ENCODE assay signal across 8 cellular contexts in genomic region chr17:82231312-82231561, GRCh38. TPM values are rescaled to one million over a fixed set of nuclear protein-coding genes. Genes with fewer than 3 reads are reported as not detected.
DNase-seq lines count a peak whose midpoint lies in the region; ATAC-seq, FAIRE-seq and TF ChIP-seq lines count a peak whose summit lies in the region.

No MANE protein-coding gene starts in this region.

- peak; percentile 72 for DNase-seq in Caki2 (ENCODE audit: low read depth)
- no peak for DNase-seq in fibroblast of lung (ENCODE audit: low read depth in 2 of 2)
- DNase-seq in pancreas = no peak
- DNase-seq in GF-D8 (lab: John Stamatoyannopoulos, UW) = no peak
- no peak for DNase-seq in T-helper 1 cell
- no peak for DNase-seq in Ammon's horn (ENCODE audit: low spot score)
- no peak for DNase-seq in GM10248 (ENCODE audit: extremely low spot score)

- WGBS in pancreas, 2 donors = 4 to 8% methylated on average over 14 to 18 of the region's 18 CpGs

- no peaks in the 10 kb centered on the region for H3K9me2 ChIP-seq in OCI-LY1 (ENCODE audit: low read depth, low read length)

- intact Hi-C loops in pancreas (cut with DNase I) = loop anchor here in 1 of 3 donors (10.0 kb wide), 1 partner anchor 94 kb away; no protein-coding TSS in a partner anchor

- H3K36me3 ChIP-seq in OCI-LY1 (ENCODE audit: insufficient read depth, low read length) (no peaks in the 10 kb centered on the region), fibroblast of lung (ENCODE audit: control insufficient read depth, insufficient read depth, low read length) (peaks cover 11% of the 10 kb centered on the region), pancreas (no peaks in the 10 kb centered on the region)

- H3K9me3 ChIP-seq in OCI-LY1 (ENCODE audit: low read length) = no peaks in the 10 kb centered on the region
- no peaks in the 10 kb centered on the region for H3K9me3 ChIP-seq in fibroblast of lung (ENCODE audit: control insufficient read depth, insufficient read depth, low read depth, low read length)
- no peaks in the 10 kb centered on the region for H3K9me3 ChIP-seq in pancreas

- H3K27ac ChIP-seq in OCI-LY1 (ENCODE audit: low read depth, low read length, poor library complexity, severe bottlenecking) (no peak overlapping the region), fibroblast of lung (ENCODE audit: insufficient read depth, low read length) (peak overlapping the region; percentile 69), pancreas (peak overlapping the region in 3 of 4 donors; percentile 39 to 69 (median 66))

- in situ Hi-C loops in Caki2 (cut with HindIII; ENCODE audit: low pct_unique_long_range_greater_than_20kb, low sequenced_read_pairs) = no loop called here

- H2AFZ ChIP-seq in OCI-LY1 (ENCODE audit: low read length) (no peak overlapping the region), fibroblast of lung (ENCODE audit: low read length) (no peak overlapping the region)

- peak in 2 of 4 donors; percentile 0 to 22 for ATAC-seq in pancreas

- H3K27me3 ChIP-seq in OCI-LY1 (ENCODE audit: insufficient read depth, low read length) (peaks cover 7% of the 10 kb centered on the region), fibroblast of lung (ENCODE audit: control insufficient read depth, insufficient read depth, low read length) (no peaks in the 10 kb centered on the region), pancreas (no peaks in the 10 kb centered on the region)

- FAIRE-seq in pancreas (lab: Jason Lieb, UNC) = no peak

- H3K9ac ChIP-seq in OCI-LY1 (ENCODE audit: low read length) (peak overlapping the region; percentile 14; the same call in 1 of the 2 replicates), fibroblast of lung (ENCODE audit: insufficient read depth, low read length) (peak overlapping the region; percentile 58)

- POLR2A ChIA-PET in GM10248 (lab: Yijun Ruan, JAX) = no interaction called here

- H3K4me1 ChIP-seq in OCI-LY1 (ENCODE audit: insufficient read depth, low read length, severe bottlenecking) (peaks cover 24% of the 10 kb centered on the region), fibroblast of lung (ENCODE audit: control insufficient read depth, extremely low read depth, insufficient read depth, low read length) (peaks cover 20% of the 10 kb centered on the region), pancreas (peaks cover 4 to 9% (median 6%) of the 10 kb centered on the region in 3 donors)

- H3K79me2 ChIP-seq in OCI-LY1 (ENCODE audit: insufficient read depth, low read length) (no peaks in the 10 kb centered on the region), fibroblast of lung (ENCODE audit: control insufficient read depth, insufficient read depth, low read length) (peaks cover 66% of the 10 kb centered on the region)

- H3K4me3 ChIP-seq in OCI-LY1 (ENCODE audit: low read depth, low read length, poor library complexity, severe bottlenecking) = peak overlapping the region; percentile 55
- peak overlapping the region; percentile 49 to 77 (median 71) for H3K4me3 ChIP-seq in fibroblast of lung (replicated peaks in 1 of 4; ENCODE audit: control extremely low read depth in 1 of 4, insufficient read depth in 1 of 4, low read depth in 3 of 4, low read length in 4 of 4)
- H3K4me3 ChIP-seq in pancreas = peak overlapping the region; percentile 14 to 40 (median 28)

- H3F3A ChIP-seq in OCI-LY1 (ENCODE audit: insufficient read depth, low read length) = no peaks in the 10 kb centered on the region

- TF ChIP-seq CTCF in OCI-LY1 (IDR thresholded peaks at IDR 0.05; ENCODE audit: low read length) (no peak), fibroblast of lung (conservative IDR thresholded peaks at IDR 0.05 in 1 of 2, IDR thresholded peaks at IDR 0.05 in 1 of 2; ENCODE audit: low read depth in 1 of 2, low read length in 2 of 2) (no peak), pancreas (IDR thresholded peaks at IDR 0.05) (no peak), GM10248 (IDR thresholded peaks at IDR 0.05; ENCODE audit: control extremely low read depth, extremely low read depth, low read depth, missing control alignments) (no peak)

- H3K4me2 ChIP-seq in OCI-LY1 (ENCODE audit: low read length) (peak overlapping the region; percentile 55), fibroblast of lung (ENCODE audit: extremely low read depth, insufficient read depth, low read length) (peak overlapping the region; percentile 94)

- H4K20me1 ChIP-seq in OCI-LY1 (ENCODE audit: insufficient read depth, low read length) (no peaks in the 10 kb centered on the region), fibroblast of lung (ENCODE audit: control insufficient read depth, extremely low read depth, insufficient read depth, low read length) (no peaks in the 10 kb centered on the region)

- CTCF ChIA-PET in GM10248 (lab: Yijun Ruan, JAX) = interaction anchor here (0.7 kb wide), 1 partner anchor 11 kb away, joined by 3 read pairs; no protein-coding TSS in a partner anchor

RNA-seq across cellular contexts. Expression of gene SLC16A3, which starts 2.4 kb away (rescaled TPM):
- total RNA-seq in Caki2 (2014; rRNA removed; shearing (Covaris generic); ENCODE audit: low replicate concordance) = 589 and 677 TPM in 2 replicates
- 99.4 and 107 TPM in 2 replicates for total RNA-seq in fibroblast of lung
- polyA plus RNA-seq in fibroblast of lung = 36.0 and 71.0 TPM in 2 replicates
- 114 and 177 TPM in 2 replicates for polyA plus RNA-seq in fibroblast of lung (2012)
- 65.0 and 109 TPM in 2 replicates for polyA minus RNA-seq in fibroblast of lung (ENCODE audit: low replicate concordance)
- total RNA-seq in pancreas = 10 to 100 TPM in 2 of 6 donors, 1 to 10 TPM in 4; 1.2 to 22.8 (median 4.2) TPM
- 1 to 10 TPM; 3.5 TPM for polyA plus RNA-seq in pancreas

RNA-seq across cellular contexts. Expression of gene CCDC57, which starts 18.6 kb away (rescaled TPM):
- 8.4 and 10.8 TPM in 2 replicates for total RNA-seq in Caki2 (2014; rRNA removed; shearing (Covaris generic); ENCODE audit: low replicate concordance)
- 8.2 and 10.1 TPM in 2 replicates for total RNA-seq in fibroblast of lung
- polyA plus RNA-seq in fibroblast of lung = 4.3 and 7.1 TPM in 2 replicates
- 4.4 and 7.8 TPM in 2 replicates for polyA plus RNA-seq in fibroblast of lung (2012)
- 2.6 and 4.7 TPM in 2 replicates for polyA minus RNA-seq in fibroblast of lung (ENCODE audit: low replicate concordance)
- 10 to 100 TPM; 19.6 to 31.8 (median 22.9) TPM for total RNA-seq in pancreas
- polyA plus RNA-seq in pancreas = 100 to 1,000 TPM; 135 to 176 TPM

RNA-seq across cellular contexts. Expression of gene CSNK1D, which starts 42.3 kb away (rescaled TPM):
- total RNA-seq in Caki2 (2014; rRNA removed; shearing (Covaris generic); ENCODE audit: low replicate concordance) = 73.2 and 80.4 TPM in 2 replicates
- total RNA-seq in fibroblast of lung = 41.3 and 64.9 TPM in 2 replicates
- polyA plus RNA-seq in fibroblast of lung = 112 and 139 TPM in 2 replicates
- 97.6 and 104 TPM in 2 replicates for polyA plus RNA-seq in fibroblast of lung (2012)
- polyA minus RNA-seq in fibroblast of lung (ENCODE audit: low replicate concordance) = 201 and 240 TPM in 2 replicates
- 10 to 100 TPM; 47.1 to 81.6 (median 62.5) TPM for total RNA-seq in pancreas
- polyA plus RNA-seq in pancreas = 100 to 1,000 TPM; 101 to 107 TPM
